ENCODE assay signal across 10 cellular contexts in genomic region chr17:77097772-77098171, GRCh38. TPM values are rescaled to one million over a fixed set of nuclear protein-coding genes. Genes with fewer than 3 reads are reported as not detected.
DNase-seq lines count a peak whose midpoint lies in the region; ATAC-seq, FAIRE-seq and TF ChIP-seq lines count a peak whose summit lies in the region.
"Had no signal": no experiment of that assay in that cellular context is flagged by ENCODE, and none has a peak within 500 bp of the region (broad histone marks: within the 10 kb centered on the region; RNA-seq: fewer than 3 reads in every experiment).

No MANE protein-coding gene starts in this region.

- H3K4me1 ChIP-seq in GM23338 (ENCODE audit: insufficient read depth): peaks cover 6% of the 10 kb centered on the region; the same call in 1 of the 2 replicates
- H3K4me1 ChIP-seq in kidney (ENCODE audit: control insufficient read depth in 1 of 2, insufficient read depth in 1 of 2, low read depth in 1 of 2, low read length in 2 of 2): peaks cover 21% of the 10 kb centered on the region in 2 donors

- ATAC-seq in GM23338 (no peak; the same call in 1 of the 3 replicates), left lobe of liver (no peak), GM18907 (IDR thresholded peaks at IDR 0.05; ENCODE audit: unreplicated experiment) (no peak)
- ATAC-seq in activated CD8-positive, alpha-beta T cell treated with anti-CD3 and anti-CD28 coated beads for 36 hours: no peak
- ATAC-seq in stimulated activated memory B cell treated with anti-CD40 and anti-IgM and Interleukin-4, amounts not matched to agents 10 μg/mL and 1 μg/mL and 100 μg/mL, for 72 hours: no peak

- no peaks in the 10 kb centered on the region for H3K9me3 Mint-ChIP-seq in GM23338
- no peaks in the 10 kb centered on the region for H3K9me3 Mint-ChIP-seq in activated CD8-positive, alpha-beta T cell treated with anti-CD3 and anti-CD28 coated beads for 36 hours
- H3K9me3 Mint-ChIP-seq in stimulated activated memory B cell treated with anti-CD40 and anti-IgM and Interleukin-4, amounts not matched to agents 10 μg/mL and 1 μg/mL and 100 μg/mL, for 72 hours: no peaks in the 10 kb centered on the region

- H3K9me2 ChIP-seq in GM23338 (ENCODE audit: insufficient read depth): no peaks in the 10 kb centered on the region

- no peak for DNase-seq in GM23338 (ENCODE audit: low spot score)
- DNase-seq in activated CD8-positive, alpha-beta T cell treated with anti-CD3 and anti-CD28 coated beads for 36 hours: no peak
- DNase-seq in kidney: no peak
- no peak for DNase-seq in left lobe of liver (ENCODE audit: low spot score)
- no peak for DNase-seq in GM03348 (ENCODE audit: low spot score)
- no peak for DNase-seq in NCI-H2081 treated with DMSO at 0.1 percent for 48 hours (lab: John Stamatoyannopoulos, UW)
- DNase-seq: HCEC 1CT, NCI-H1436 treated with DMSO at 0.1 percent for 48 hours had no signal

- no peaks in the 10 kb centered on the region; the same call in 1 of the 2 replicates for H4K20me1 ChIP-seq in GM23338 (replicated peaks; ENCODE audit: insufficient read depth)

- H3K27ac ChIP-seq in GM23338 (ENCODE audit: low read depth) (no peak overlapping the region), kidney (ENCODE audit: low read depth in 2 of 2, low read length in 2 of 2) (peak overlapping the region; percentile 93 to 94)

- POLR2A ChIA-PET in activated CD8-positive, alpha-beta T cell treated with anti-CD3 and anti-CD28 coated beads for 36 hours (lab: Charles Lee): interaction anchor here (1.0 to 2.0 kb wide), 3 partner anchors 9 to 42 kb away, joined by 3 to 10 read pairs (median 3); no protein-coding TSS in a partner anchor

- H3K4me2 ChIP-seq in GM23338: no peak overlapping the region

- TF ChIP-seq CTCF in GM23338 (conservative IDR thresholded peaks at IDR 0.05; ENCODE audit: low read depth in 2 of 2): no peak
- TF ChIP-seq CTCF in activated CD8-positive, alpha-beta T cell treated with anti-CD3 and anti-CD28 coated beads for 36 hours (IDR thresholded peaks at IDR 0.05): no peak
- TF ChIP-seq CTCF in kidney (IDR thresholded peaks at IDR 0.05; ENCODE audit: borderline replicate concordance, extremely low read depth, insufficient read depth): no peak

- no peaks in the 10 kb centered on the region for H3K79me2 ChIP-seq in GM23338 (replicated peaks; ENCODE audit: insufficient read depth)

- H3K36me3 ChIP-seq in GM23338 (ENCODE audit: insufficient read depth) (no peaks in the 10 kb centered on the region; the same call in 1 of the 2 replicates), kidney (ENCODE audit: control insufficient read depth in 1 of 2, insufficient read depth in 2 of 2, low read length in 2 of 2) (peaks cover 13 to 21% of the 10 kb centered on the region in 2 donors)

- CTCF ChIA-PET in activated CD8-positive, alpha-beta T cell treated with anti-CD3 and anti-CD28 coated beads for 36 hours (lab: Charles Lee): interaction anchor here (0.6 to 1.5 kb wide), 6 partner anchors 9 to 136 kb away, joined by 3 to 5 read pairs (median 3); no protein-coding TSS in a partner anchor

- H3K9ac ChIP-seq in kidney (ENCODE audit: low read length in 2 of 2): peak overlapping the region in 1 of 2 donors; percentile 4

- no peak for FAIRE-seq in kidney (lab: Jason Lieb, UNC)

- H3K4me3 ChIP-seq in GM23338: no peak overlapping the region
- H3K4me3 ChIP-seq in kidney (ENCODE audit: low read length in 2 of 2): no peak overlapping the region

- H3K27ac Mint-ChIP-seq in GM23338: peak overlapping the region; percentile 89
- H3K27ac Mint-ChIP-seq in activated CD8-positive, alpha-beta T cell treated with anti-CD3 and anti-CD28 coated beads for 36 hours: peak overlapping the region; percentile 86
- H3K27ac Mint-ChIP-seq in stimulated activated memory B cell treated with anti-CD40 and anti-IgM and Interleukin-4, amounts not matched to agents 10 μg/mL and 1 μg/mL and 100 μg/mL, for 72 hours: peak overlapping the region; percentile 20

- H3F3A ChIP-seq in GM23338 (replicated peaks; ENCODE audit: low read depth): no peaks in the 10 kb centered on the region

- H3K36me3 Mint-ChIP-seq in GM23338 (ENCODE audit: low read depth): peaks cover 54% of the 10 kb centered on the region
- peaks cover 53% of the 10 kb centered on the region for H3K36me3 Mint-ChIP-seq in activated CD8-positive, alpha-beta T cell treated with anti-CD3 and anti-CD28 coated beads for 36 hours (ENCODE audit: low read depth)
- peaks cover 52% of the 10 kb centered on the region for H3K36me3 Mint-ChIP-seq in stimulated activated memory B cell treated with anti-CD40 and anti-IgM and Interleukin-4, amounts not matched to agents 10 μg/mL and 1 μg/mL and 100 μg/mL, for 72 hours

- H3K4me1 Mint-ChIP-seq in GM23338: peaks cover 19% of the 10 kb centered on the region
- H3K4me1 Mint-ChIP-seq in activated CD8-positive, alpha-beta T cell treated with anti-CD3 and anti-CD28 coated beads for 36 hours (ENCODE audit: low read depth): peaks cover 47% of the 10 kb centered on the region
- peaks cover 25% of the 10 kb centered on the region for H3K4me1 Mint-ChIP-seq in stimulated activated memory B cell treated with anti-CD40 and anti-IgM and Interleukin-4, amounts not matched to agents 10 μg/mL and 1 μg/mL and 100 μg/mL, for 72 hours

- intact Hi-C loops in activated CD8-positive, alpha-beta T cell treated with anti-CD3 and anti-CD28 coated beads for 36 hours (cut with micrococcal nuclease): no loop called here
- intact Hi-C loops in kidney (cut with DNase I): loop anchor here (10.0 kb wide), 1 partner anchor 107 kb away; no protein-coding TSS in a partner anchor

- no peaks in the 10 kb centered on the region for H3K9me3 ChIP-seq in kidney (ENCODE audit: control insufficient read depth in 1 of 2, low read length in 2 of 2)

- no peak overlapping the region for H3K4me3 Mint-ChIP-seq in GM23338
- no peak overlapping the region for H3K4me3 Mint-ChIP-seq in activated CD8-positive, alpha-beta T cell treated with anti-CD3 and anti-CD28 coated beads for 36 hours
- H3K4me3 Mint-ChIP-seq in stimulated activated memory B cell treated with anti-CD40 and anti-IgM and Interleukin-4, amounts not matched to agents 10 μg/mL and 1 μg/mL and 100 μg/mL, for 72 hours: no peak overlapping the region

- H3K27me3 Mint-ChIP-seq in GM23338 (ENCODE audit: insufficient read depth, low read depth, poor library complexity): peaks cover 11% of the 10 kb centered on the region
- no peaks in the 10 kb centered on the region for H3K27me3 Mint-ChIP-seq in activated CD8-positive, alpha-beta T cell treated with anti-CD3 and anti-CD28 coated beads for 36 hours
- no peaks in the 10 kb centered on the region for H3K27me3 Mint-ChIP-seq in stimulated activated memory B cell treated with anti-CD40 and anti-IgM and Interleukin-4, amounts not matched to agents 10 μg/mL and 1 μg/mL and 100 μg/mL, for 72 hours

- H2AFZ ChIP-seq in GM23338: no peak overlapping the region

- H3K27me3 ChIP-seq in GM23338 (ENCODE audit: insufficient read depth): no peaks in the 10 kb centered on the region

TF ChIP-seq in GM23338, 12 proteins besides CTCF, POLR2A, EP300 and RAD21 (continues in another document):
- no peak for TF ChIP-seq EZH2 (IDR thresholded peaks at IDR 0.05; ENCODE audit: low read depth, unreplicated experiment)

RNA-seq across cellular contexts. Expression of gene SEC14L1, which starts 43.0 kb away (rescaled TPM):
- 54.8 and 81.8 TPM in 2 replicates for total RNA-seq in GM23338 (2014; rRNA removed; shearing (Covaris generic))
- polyA plus RNA-seq in GM23338 (2016; fragmentation: Nextera tagmentation; extraction: Ambion mirVana): 26.8 and 32.3 TPM in 2 replicates
- 10 to 100 TPM; 79.7 to 91.6 TPM for total RNA-seq in activated CD8-positive, alpha-beta T cell treated with anti-CD3 and anti-CD28 coated beads for 36 hours
- total RNA-seq in kidney: 157 TPM
- polyA plus RNA-seq in kidney (ENCODE audit: insufficient read depth, low read depth, low replicate concordance): 49.2 TPM
- 20.1 TPM for total RNA-seq in left lobe of liver

Comparison
In these comparisons a context has a peak if more than half of its experiments do, and no peak if none do; other contexts are left out.
1. H3K27ac Mint-ChIP-seq: peak in every context shown above with its lines; median percentile 89 in GM23338; 86 in activated CD8-positive, alpha-beta T cell treated with anti-CD3 and anti-CD28 coated beads for 36 hours; 20 in stimulated activated memory B cell treated with anti-CD40 and anti-IgM and Interleukin-4, amounts not matched to agents 10 μg/mL and 1 μg/mL and 100 μg/mL, for 72 hours.